Comparison of ENCODE assay signal across 25 cellular contexts in genomic region chr20:25511183-25511582, GRCh38.
"Had no signal": no experiment of that assay in that cellular context is flagged by ENCODE, and none has a peak within 500 bp of the region (broad histone marks: within the 10 kb centered on the region; RNA-seq: fewer than 3 reads in every experiment).

No MANE protein-coding gene starts in this region.

- H3K9me3 ChIP-seq: thyroid gland had no signal

- H3K4me2 ChIP-seq: neural progenitor cell had no signal

- ATAC-seq: naive thymus-derived CD8-positive, alpha-beta T cell; natural killer cell treated with Interleukin-12 subunit alpha and Interleukin-12 subunit beta and Interleukin-15 and Interleukin-18, amount 100 ng/mL, for 72 hours; psoas muscle; right cardiac atrium; right lobe of liver; stimulated activated effector memory CD8-positive, alpha-beta T cell treated with anti-CD3 and anti-CD28 coated beads, Interleukin-12 subunit alpha, Interleukin-12 subunit beta, amount 100 ng/mL, for 72 hours; stimulated activated naive B cell treated with anti-CD40 and anti-IgM and Interleukin-4, amounts not matched to agents 10 μg/mL and 1 μg/mL and 100 μg/mL, for 72 hours had no signal

- H3K4me1 ChIP-seq: neural progenitor cell, psoas muscle, upper lobe of left lung, vagina had no signal

- H3K4me3 ChIP-seq: neural progenitor cell, ovary, psoas muscle, right lobe of liver, stomach, thoracic aorta, thyroid gland, transverse colon, upper lobe of left lung, vagina had no signal

- H3K9ac ChIP-seq: neural progenitor cell, parathyroid adenoma had no signal

- H2AFZ ChIP-seq: neural progenitor cell, parathyroid adenoma had no signal

- H3K27ac ChIP-seq: neural progenitor cell, ovary, parathyroid adenoma, psoas muscle, right lobe of liver, stomach, thoracic aorta, thyroid gland, transverse colon, upper lobe of left lung, vagina had no signal

- DNase-seq: naive B cell; naive thymus-derived CD8-positive, alpha-beta T cell; nephron progenitor cell; occipital lobe; ovary; psoas muscle; right cardiac atrium; right lobe of liver; small intestine; stimulated activated CD4-positive, alpha-beta T cell treated with anti-CD3 and anti-CD28 coated beads, Interleukin-15, amount 100 ng/mL, for 24 hours; stimulated activated CD4-positive, alpha-beta T cell treated with anti-CD3 and anti-CD28 coated beads, Interleukin-2, amount 100 ng/mL, for 24 hours; stimulated activated CD4-positive, alpha-beta T cell treated with anti-CD3 and anti-CD28 coated beads, Interleukin-2, amount 100 ng/mL, for 48 hours; stimulated activated CD4-positive, alpha-beta T cell treated with anti-CD3 and anti-CD28 coated beads, Interleukin-4, amount 100 ng/mL, for 24 hours; stimulated activated naive B cell treated with anti-CD40 and anti-IgM and Interleukin-4, amounts not matched to agents 10 μg/mL and 1 μg/mL and 100 μg/mL, for 72 hours; stimulated activated naive CD4-positive, alpha-beta T cell treated with Interleukin-2 at 50 U/mL for 16 hours; stomach; thyroid gland; transverse colon had no signal

- H3K36me3 ChIP-seq: ovary, transverse colon had no signal

- H3K27me3 ChIP-seq: neural progenitor cell, ovary, right lobe of liver, stomach, thyroid gland, transverse colon, upper lobe of left lung, vagina had no signal
